1 cellular context compared by ENCODE assay signal in the genomic region with DNA sequence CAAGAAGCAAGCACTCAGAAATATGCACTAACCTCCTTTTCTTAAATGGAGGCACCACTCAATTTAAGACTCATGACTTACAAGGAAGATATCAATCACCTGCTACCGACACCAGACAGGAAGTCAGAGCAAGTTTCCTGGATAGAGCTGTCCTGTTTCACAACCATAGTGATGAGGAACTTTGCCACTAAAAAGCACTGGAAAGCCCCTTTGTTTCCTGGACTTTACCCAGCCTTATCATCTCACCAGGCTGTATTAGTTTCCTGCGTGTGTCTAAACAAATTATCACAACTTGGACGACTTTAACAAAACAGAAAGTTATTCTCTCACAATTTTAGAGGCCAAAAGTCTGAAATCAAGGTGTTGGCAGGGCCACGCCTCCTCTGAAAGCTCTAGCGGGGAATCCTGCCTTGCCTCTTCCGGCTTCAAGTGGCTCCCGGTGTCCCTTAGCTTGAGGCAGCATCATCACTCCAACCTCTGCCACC.
TF ChIP-seq lines count a peak whose summit lies in the region.

No MANE protein-coding gene starts in this region.

TF ChIP-seq in GM12878, 131 proteins besides CTCF, POLR2A, EP300 and RAD21 (continued from another document):
- TF ChIP-seq, protein P1, sequence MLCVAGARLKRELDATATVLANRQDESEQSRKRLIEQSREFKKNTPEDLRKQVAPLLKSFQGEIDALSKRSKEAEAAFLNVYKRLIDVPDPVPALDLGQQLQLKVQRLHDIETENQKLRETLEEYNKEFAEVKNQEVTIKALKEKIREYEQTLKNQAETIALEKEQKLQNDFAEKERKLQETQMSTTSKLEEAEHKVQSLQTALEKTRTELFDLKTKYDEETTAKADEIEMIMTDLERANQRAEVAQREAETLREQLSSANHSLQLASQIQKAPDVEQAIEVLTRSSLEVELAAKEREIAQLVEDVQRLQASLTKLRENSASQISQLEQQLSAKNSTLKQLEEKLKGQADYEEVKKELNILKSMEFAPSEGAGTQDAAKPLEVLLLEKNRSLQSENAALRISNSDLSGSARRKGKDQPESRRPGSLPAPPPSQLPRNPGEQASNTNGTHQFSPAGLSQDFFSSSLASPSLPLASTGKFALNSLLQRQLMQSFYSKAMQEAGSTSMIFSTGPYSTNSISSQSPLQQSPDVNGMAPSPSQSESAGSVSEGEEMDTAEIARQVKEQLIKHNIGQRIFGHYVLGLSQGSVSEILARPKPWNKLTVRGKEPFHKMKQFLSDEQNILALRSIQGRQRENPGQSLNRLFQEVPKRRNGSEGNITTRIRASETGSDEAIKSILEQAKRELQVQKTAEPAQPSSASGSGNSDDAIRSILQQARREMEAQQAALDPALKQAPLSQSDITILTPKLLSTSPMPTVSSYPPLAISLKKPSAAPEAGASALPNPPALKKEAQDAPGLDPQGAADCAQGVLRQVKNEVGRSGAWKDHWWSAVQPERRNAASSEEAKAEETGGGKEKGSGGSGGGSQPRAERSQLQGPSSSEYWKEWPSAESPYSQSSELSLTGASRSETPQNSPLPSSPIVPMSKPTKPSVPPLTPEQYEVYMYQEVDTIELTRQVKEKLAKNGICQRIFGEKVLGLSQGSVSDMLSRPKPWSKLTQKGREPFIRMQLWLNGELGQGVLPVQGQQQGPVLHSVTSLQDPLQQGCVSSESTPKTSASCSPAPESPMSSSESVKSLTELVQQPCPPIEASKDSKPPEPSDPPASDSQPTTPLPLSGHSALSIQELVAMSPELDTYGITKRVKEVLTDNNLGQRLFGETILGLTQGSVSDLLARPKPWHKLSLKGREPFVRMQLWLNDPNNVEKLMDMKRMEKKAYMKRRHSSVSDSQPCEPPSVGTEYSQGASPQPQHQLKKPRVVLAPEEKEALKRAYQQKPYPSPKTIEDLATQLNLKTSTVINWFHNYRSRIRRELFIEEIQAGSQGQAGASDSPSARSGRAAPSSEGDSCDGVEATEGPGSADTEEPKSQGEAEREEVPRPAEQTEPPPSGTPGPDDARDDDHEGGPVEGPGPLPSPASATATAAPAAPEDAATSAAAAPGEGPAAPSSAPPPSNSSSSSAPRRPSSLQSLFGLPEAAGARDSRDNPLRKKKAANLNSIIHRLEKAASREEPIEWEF (IDR thresholded peaks at IDR 0.05; ENCODE audit: insufficient replicate concordance, low read depth, low read length) = no peak
